ENCODE assay signal across 8 cellular contexts in the genomic region with DNA sequence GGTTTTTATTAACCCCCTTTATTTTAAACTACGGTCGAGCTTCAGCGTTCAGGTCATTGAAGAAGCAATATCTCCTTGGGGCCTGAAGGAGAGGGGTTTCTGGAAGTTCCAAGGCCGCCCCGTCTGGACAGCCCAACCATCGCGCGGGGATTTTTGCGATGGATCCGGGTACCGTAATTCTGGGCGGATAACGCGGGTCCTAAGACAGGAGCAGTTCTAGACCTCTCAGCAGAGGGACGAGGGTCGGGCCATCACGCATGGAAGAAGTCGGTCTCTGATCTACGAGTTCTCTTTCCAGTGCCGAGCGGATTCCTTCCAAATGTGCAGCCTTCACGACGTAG. TPM values are rescaled to one million over a fixed set of nuclear protein-coding genes. Genes with fewer than 3 reads are reported as not detected.
DNase-seq lines count a peak whose midpoint lies in the region; ATAC-seq and TF ChIP-seq lines count a peak whose summit lies in the region.

No MANE protein-coding gene starts in this region.

- no peak overlapping the region for H3K4me3 Mint-ChIP-seq in CD4-positive, alpha-beta memory T cell
- H3K4me3 Mint-ChIP-seq in activated CD8-positive, alpha-beta memory T cell treated with anti-CD3 and anti-CD28 coated beads, Interleukin-2, amount 10 ng/mL, durations not matched to agents 7 days and 5 days = no peak overlapping the region

- no peak for ATAC-seq in activated CD8-positive, alpha-beta memory T cell treated with anti-CD3 and anti-CD28 coated beads, Interleukin-2, amount 10 ng/mL, durations not matched to agents 7 days and 5 days
- ATAC-seq in GM21526 (IDR thresholded peaks at IDR 0.05; ENCODE audit: low FRiP score, unreplicated experiment) = no peak

- peak overlapping the region; percentile 82 for H3K27ac ChIP-seq in CD4-positive, alpha-beta memory T cell (ENCODE audit: low read depth, low read length)
- no peak overlapping the region for H3K27ac ChIP-seq in HUES64 (ENCODE audit: low read depth, low read length)
- peak overlapping the region; percentile 84 to 91 for H3K27ac ChIP-seq in ovary

- POLR2A ChIA-PET in CD4-positive, alpha-beta memory T cell (lab: Charles Lee; ENCODE audit: partially characterized antibody) = interaction anchor here (0.7 to 26.2 kb wide), 17 partner anchors 10 to 114 kb away, joined by 3 to 1074 read pairs (median 48); partner anchors contain the start of genes ALOXE3, AURKB, CTC1 and HES7

- CTCF ChIA-PET in CD4-positive, alpha-beta memory T cell (lab: Charles Lee; ENCODE audit: partially characterized antibody) = interaction anchor here (0.8 to 5.9 kb wide), 13 partner anchors 22 to 114 kb away, joined by 3 to 72 read pairs (median 11); partner anchors contain the start of genes ALOXE3, AURKB and HES7
- CTCF ChIA-PET in activated CD8-positive, alpha-beta memory T cell treated with anti-CD3 and anti-CD28 coated beads, Interleukin-2, amount 10 ng/mL, durations not matched to agents 7 days and 5 days (lab: Charles Lee) = interaction anchor here (1.5 to 11.4 kb wide), 13 partner anchors 10 to 67 kb away, joined by 3 to 124 read pairs (median 11); partner anchors contain the start of genes AURKB, CTC1, HES7 and PFAS

- H3K4me3 ChIP-seq in CD4-positive, alpha-beta memory T cell (ENCODE audit: low read length in 2 of 2) = peak overlapping the region; percentile 90 to 100
- peak overlapping the region; percentile 73 for H3K4me3 ChIP-seq in HUES64 (ENCODE audit: low read length)
- peak overlapping the region; percentile 58 for H3K4me3 ChIP-seq in endocrine pancreas (ENCODE audit: control insufficient read depth, insufficient read depth, low read length)
- peak overlapping the region; percentile 80 for H3K4me3 ChIP-seq in ovary

- H3K36me3 ChIP-seq in CD4-positive, alpha-beta memory T cell (ENCODE audit: insufficient read depth, low read length) = no peaks in the 10 kb centered on the region
- H3K36me3 ChIP-seq in HUES64 (ENCODE audit: insufficient read depth, low read length) = no peaks in the 10 kb centered on the region
- no peaks in the 10 kb centered on the region for H3K36me3 ChIP-seq in endocrine pancreas (ENCODE audit: control insufficient read depth, insufficient read depth, low read length)
- no peaks in the 10 kb centered on the region for H3K36me3 ChIP-seq in ovary

- peaks cover 17 to 29% (median 17%) of the 10 kb centered on the region in 4 donors for H3K4me1 Mint-ChIP-seq in CD4-positive, alpha-beta memory T cell
- H3K4me1 Mint-ChIP-seq in activated CD8-positive, alpha-beta memory T cell treated with anti-CD3 and anti-CD28 coated beads, Interleukin-2, amount 10 ng/mL, durations not matched to agents 7 days and 5 days = peaks cover 16% of the 10 kb centered on the region

- TF ChIP-seq POLR2A in ovary (IDR thresholded peaks at IDR 0.05) = no peak

- H3K9ac ChIP-seq in HUES64 (ENCODE audit: low read depth, low read length) (peak overlapping the region; percentile 48), endocrine pancreas (ENCODE audit: control insufficient read depth, insufficient read depth, low read length) (peak overlapping the region; percentile 80)

- no peaks in the 10 kb centered on the region for H3K27me3 Mint-ChIP-seq in CD4-positive, alpha-beta memory T cell
- H3K27me3 Mint-ChIP-seq in activated CD8-positive, alpha-beta memory T cell treated with anti-CD3 and anti-CD28 coated beads, Interleukin-2, amount 10 ng/mL, durations not matched to agents 7 days and 5 days = peaks cover 6% of the 10 kb centered on the region

- TF ChIP-seq CTCF in ovary (IDR thresholded peaks at IDR 0.05) = peak; percentile 40 to 79 (median 57)

- H3K27me3 ChIP-seq in CD4-positive, alpha-beta memory T cell (ENCODE audit: insufficient read depth, low read length) = no peaks in the 10 kb centered on the region
- H3K27me3 ChIP-seq in HUES64 (ENCODE audit: insufficient read depth, low read length) (peaks cover 21% of the 10 kb centered on the region), endocrine pancreas (ENCODE audit: control insufficient read depth, insufficient read depth, low read length) (no peaks in the 10 kb centered on the region), ovary (no peaks in the 10 kb centered on the region)

- no peaks in the 10 kb centered on the region for H3K9me3 ChIP-seq in CD4-positive, alpha-beta memory T cell (ENCODE audit: control insufficient read depth in 1 of 2, low read length in 2 of 2)
- H3K9me3 ChIP-seq in HUES64 (ENCODE audit: insufficient read depth, low read depth, low read length) (no peaks in the 10 kb centered on the region), endocrine pancreas (ENCODE audit: control insufficient read depth, low read length) (no peaks in the 10 kb centered on the region), ovary (no peaks in the 10 kb centered on the region)

- intact Hi-C loops in CD4-positive, alpha-beta memory T cell (cut with micrococcal nuclease) = loop anchor here (1.0 to 2.0 kb wide), 5 partner anchors 10 to 196 kb away; partner anchors contain the start of genes RPL26 and TMEM107
- intact Hi-C loops in ovary (cut with DNase I) = loop anchor here (2.0 to 10.0 kb wide), 6 partner anchors 36 to 1172 kb away; partner anchors contain the start of genes ALOXE3 (in 2 of the 4), HES7 (in 1 of the 4) and RNASEK (in 1 of the 4)

- DNase-seq in CD4-positive, alpha-beta memory T cell = no peak
- DNase-seq in ovary (no peak), HuH-7.5 (ENCODE audit: low spot score) (no peak)
- DNase-seq in stimulated activated CD4-positive, alpha-beta T cell treated with anti-CD3 and anti-CD28 coated beads, Interleukin-2, amount 100 ng/mL, for 48 hours = no peak
- no peak for DNase-seq in activated CD8-positive, alpha-beta memory T cell treated with anti-CD3 and anti-CD28 coated beads, Interleukin-2, amount 10 ng/mL, durations not matched to agents 7 days and 5 days

- peaks cover 0 to 4% of the 10 kb centered on the region in 2 donors for H3K36me3 Mint-ChIP-seq in CD4-positive, alpha-beta memory T cell
- no peaks in the 10 kb centered on the region for H3K36me3 Mint-ChIP-seq in activated CD8-positive, alpha-beta memory T cell treated with anti-CD3 and anti-CD28 coated beads, Interleukin-2, amount 10 ng/mL, durations not matched to agents 7 days and 5 days

- peaks cover 24% of the 10 kb centered on the region for H3K4me1 ChIP-seq in CD4-positive, alpha-beta memory T cell (ENCODE audit: insufficient read depth, low read length)
- peaks cover 12% of the 10 kb centered on the region for H3K4me1 ChIP-seq in HUES64 (ENCODE audit: insufficient read depth, low read length)
- no peaks in the 10 kb centered on the region for H3K4me1 ChIP-seq in endocrine pancreas (ENCODE audit: control insufficient read depth, insufficient read depth, low read length)
- peaks cover 16% of the 10 kb centered on the region for H3K4me1 ChIP-seq in ovary (ENCODE audit: insufficient read depth)

- no peak for TF ChIP-seq EP300 in ovary (IDR thresholded peaks at IDR 0.05)

- under 1% methylated on average over 23 of the region's 23 CpGs for WGBS in HUES64
- WGBS in ovary, 3 donors = 0 to 1% (median 0%) methylated on average over 18 to 23 of the region's 23 CpGs

- H3K27ac Mint-ChIP-seq in CD4-positive, alpha-beta memory T cell = no peak overlapping the region
- H3K27ac Mint-ChIP-seq in activated CD8-positive, alpha-beta memory T cell treated with anti-CD3 and anti-CD28 coated beads, Interleukin-2, amount 10 ng/mL, durations not matched to agents 7 days and 5 days = no peak overlapping the region

- H3K9me3 Mint-ChIP-seq in CD4-positive, alpha-beta memory T cell = no peaks in the 10 kb centered on the region
- H3K9me3 Mint-ChIP-seq in activated CD8-positive, alpha-beta memory T cell treated with anti-CD3 and anti-CD28 coated beads, Interleukin-2, amount 10 ng/mL, durations not matched to agents 7 days and 5 days (ENCODE audit: low read depth) = no peaks in the 10 kb centered on the region

RNA-seq across cellular contexts. Expression of gene BORCS6, which starts 3.6 kb away (rescaled TPM):
- 10 to 100 TPM; 19.2 to 19.4 TPM for total RNA-seq in CD4-positive, alpha-beta memory T cell
- 10 to 100 TPM; 13.3 to 21.9 TPM for polyA plus RNA-seq in CD4-positive, alpha-beta memory T cell
- polyA plus RNA-seq in HUES64 (2013, experiment 1 of 2) = 2.6 TPM
- 3.0 TPM for polyA plus RNA-seq in HUES64 (2013, experiment 2 of 2)
- total RNA-seq in ovary = 1 to 10 TPM; 5.5 to 7.2 (median 6.7) TPM
- polyA plus RNA-seq in ovary = 1 to 10 TPM; 1.3 to 7.2 TPM
- total RNA-seq in activated CD8-positive, alpha-beta memory T cell treated with anti-CD3 and anti-CD28 coated beads, Interleukin-2, amount 10 ng/mL, durations not matched to agents 7 days and 5 days = 10 to 100 TPM; 14.9 to 16.8 TPM

RNA-seq across cellular contexts. Expression of gene TMEM107, which starts 10.2 kb away (rescaled TPM):
- total RNA-seq in CD4-positive, alpha-beta memory T cell = 10 to 100 TPM; 25.0 to 25.3 TPM
- 10 to 100 TPM; 42.4 to 43.7 TPM for polyA plus RNA-seq in CD4-positive, alpha-beta memory T cell
- polyA plus RNA-seq in HUES64 (2013, experiment 1 of 2) = 29.8 TPM
- 35.4 TPM for polyA plus RNA-seq in HUES64 (2013, experiment 2 of 2)
- 10 to 100 TPM in 5 of 7 donors, 1 to 10 TPM in 2; 7.5 to 57.6 (median 16.1) TPM for total RNA-seq in ovary
- polyA plus RNA-seq in ovary = 10 to 100 TPM in 1 of 2 donors, 1 to 10 TPM in 1; 8.2 to 10.3 TPM
- total RNA-seq in activated CD8-positive, alpha-beta memory T cell treated with anti-CD3 and anti-CD28 coated beads, Interleukin-2, amount 10 ng/mL, durations not matched to agents 7 days and 5 days = 10 to 100 TPM; 29.9 to 61.0 TPM

RNA-seq across cellular contexts. Expression of gene VAMP2, which starts 23.7 kb away (rescaled TPM):
- total RNA-seq in CD4-positive, alpha-beta memory T cell = 100 to 1,000 TPM; 190 to 203 TPM
- 100 to 1,000 TPM in 1 of 2 donors, 10 to 100 TPM in 1; 41.6 to 106 TPM for polyA plus RNA-seq in CD4-positive, alpha-beta memory T cell
- polyA plus RNA-seq in HUES64 (2013, experiment 1 of 2) = 14.3 TPM
- polyA plus RNA-seq in HUES64 (2013, experiment 2 of 2) = 18.9 TPM
- total RNA-seq in ovary = 100 to 1,000 TPM in 4 of 7 donors, 10 to 100 TPM in 3; 35.5 to 147 (median 118) TPM
- 100 to 1,000 TPM in 1 of 2 donors, 10 to 100 TPM in 1; 99.2 to 233 TPM for polyA plus RNA-seq in ovary
- 10 to 100 TPM; 47.6 to 68.9 TPM for total RNA-seq in activated CD8-positive, alpha-beta memory T cell treated with anti-CD3 and anti-CD28 coated beads, Interleukin-2, amount 10 ng/mL, durations not matched to agents 7 days and 5 days

RNA-seq across cellular contexts. Expression of gene AURKB, which starts 24.0 kb away (rescaled TPM):
- under 1 TPM; 0.67 to 0.83 TPM for total RNA-seq in CD4-positive, alpha-beta memory T cell
- under 1 TPM in 1 of 2 donors, not detected in 1; 0.36 TPM for polyA plus RNA-seq in CD4-positive, alpha-beta memory T cell
- 119 TPM for polyA plus RNA-seq in HUES64 (2013, experiment 1 of 2)
- 134 TPM for polyA plus RNA-seq in HUES64 (2013, experiment 2 of 2)
- total RNA-seq in ovary = 1 to 10 TPM in 2 of 7 donors, under 1 TPM in 2, not detected in 3; 0.80 to 1.7 (median 1.1) TPM
- polyA plus RNA-seq in ovary = 1 to 10 TPM in 1 of 2 donors, under 1 TPM in 1; 0.68 to 1.5 TPM
- 100 to 1,000 TPM; 197 to 234 TPM for total RNA-seq in activated CD8-positive, alpha-beta memory T cell treated with anti-CD3 and anti-CD28 coated beads, Interleukin-2, amount 10 ng/mL, durations not matched to agents 7 days and 5 days

RNA-seq across cellular contexts. Expression of gene PER1, which starts 34.2 kb away (rescaled TPM):
- 10 to 100 TPM; 78.9 to 79.4 TPM for total RNA-seq in CD4-positive, alpha-beta memory T cell
- polyA plus RNA-seq in CD4-positive, alpha-beta memory T cell = 10 to 100 TPM in 1 of 2 donors, 1 to 10 TPM in 1; 3.7 to 18.6 TPM
- 14.0 TPM for polyA plus RNA-seq in HUES64 (2013, experiment 1 of 2)
- polyA plus RNA-seq in HUES64 (2013, experiment 2 of 2) = 18.1 TPM
- 100 to 1,000 TPM in 6 of 7 donors, 10 to 100 TPM in 1; 74.9 to 394 (median 165) TPM for total RNA-seq in ovary
- 100 to 1,000 TPM in 1 of 2 donors, 10 to 100 TPM in 1; 12.8 to 164 TPM for polyA plus RNA-seq in ovary
- 10 to 100 TPM; 47.3 to 56.4 TPM for total RNA-seq in activated CD8-positive, alpha-beta memory T cell treated with anti-CD3 and anti-CD28 coated beads, Interleukin-2, amount 10 ng/mL, durations not matched to agents 7 days and 5 days
